27 cellular contexts compared by ENCODE assay signal in the genomic region with DNA sequence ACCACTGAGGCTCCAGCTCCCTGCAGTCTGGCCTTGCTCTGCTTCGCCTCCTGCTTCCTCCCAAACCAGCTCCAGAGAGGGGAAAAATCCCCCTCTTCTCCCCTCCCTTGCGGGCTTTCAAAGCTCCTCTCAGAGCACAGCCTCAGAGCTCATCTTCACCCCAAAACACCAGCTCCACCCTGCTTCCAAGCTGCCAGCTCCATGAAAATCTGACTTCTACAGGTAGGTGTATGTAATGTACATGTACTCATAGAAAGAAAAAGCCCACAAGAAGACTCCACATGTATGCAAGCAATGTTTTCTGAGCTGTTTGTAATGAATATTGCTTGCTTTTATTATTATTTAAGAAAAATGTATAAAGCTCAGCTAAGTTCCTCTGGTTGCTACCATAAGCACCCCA. TPM values are rescaled to one million over a fixed set of nuclear protein-coding genes. Genes with fewer than 3 reads are reported as not detected.
A peak's percentile ranks its signal among the peaks of the same experiment; 100 is the strongest.
DNase-seq lines count a peak whose midpoint lies in the region; ATAC-seq and TF ChIP-seq lines count a peak whose summit lies in the region.
"Had no signal": no experiment of that assay in that cellular context is flagged by ENCODE, and none has a peak within 500 bp of the region (broad histone marks: within the 10 kb centered on the region; RNA-seq: fewer than 3 reads in every experiment).

No MANE protein-coding gene starts in this region.

- H3K36me3 ChIP-seq in naive thymus-derived CD4-positive, alpha-beta T cell (ENCODE audit: control insufficient read depth in 2 of 3, insufficient read depth in 3 of 3, low read length in 3 of 3), result peaks cover 0 to 13% (median 0%) of the 10 kb centered on the region in 3 experiments

- no peak overlapping the region for H3K4me3 ChIP-seq in naive thymus-derived CD4-positive, alpha-beta T cell (ENCODE audit: low read length)
- H3K4me3 ChIP-seq: gastrocnemius medialis, GM12878, GM23338, left lung had no signal

- H3K9me3 ChIP-seq in CD4-positive, alpha-beta T cell (ENCODE audit: control insufficient read depth, low read length), result no peaks in the 10 kb centered on the region
- no peaks in the 10 kb centered on the region for H3K9me3 ChIP-seq in naive thymus-derived CD4-positive, alpha-beta T cell (ENCODE audit: control insufficient read depth in 2 of 3, low read length in 3 of 3)
- H3K9me3 ChIP-seq: gastrocnemius medialis, left lung had no signal

- DNase-seq in activated T-cell treated with anti-CD3 and anti-CD28 coated beads, Interleukin-2, amount 50 U/mL, for 72 hours, result no peak
- DNase-seq in activated T-cell treated with anti-CD3 and anti-CD28 coated beads for 4 hours (no peak), T-cell (no peak), NCI-H1048 (lab: John Stamatoyannopoulos, UW) (no peak)
- DNase-seq in CD4-positive, alpha-beta T cell, result no peak
- no peak for DNase-seq in naive thymus-derived CD4-positive, alpha-beta T cell
- no peak for DNase-seq in stimulated activated CD4-positive, alpha-beta T cell treated with anti-CD3 and anti-CD28 coated beads, Interleukin-4, amount 100 ng/mL, for 1 hour
- DNase-seq: cerebellar nuclear complex, dorsolateral prefrontal cortex, gastrocnemius medialis, hippocampal formation, KG1, left lung, MM.1S, NCI-H1417, NCI-H2081, NCI-H345, occipital lobe, SHP77 treated with DMSO at 0.1 percent for 48 hours, trophoblast cell had no signal

- no peaks in the 10 kb centered on the region for H3K27me3 ChIP-seq in CD4-positive, alpha-beta T cell (ENCODE audit: control insufficient read depth, insufficient read depth, low read length)
- no peaks in the 10 kb centered on the region for H3K27me3 ChIP-seq in naive thymus-derived CD4-positive, alpha-beta T cell (ENCODE audit: control insufficient read depth in 2 of 2, insufficient read depth in 2 of 2, low read length in 2 of 2)
- H3K27me3 ChIP-seq: dorsolateral prefrontal cortex, gastrocnemius medialis, left lung had no signal

- H3K36me3 Mint-ChIP-seq in activated T-cell treated with anti-CD3 and anti-CD28 coated beads, Interleukin-2, amount 50 U/mL, for 72 hours (ENCODE audit: insufficient read depth in 2 of 2), result no peaks in the 10 kb centered on the region
- peaks cover 39% of the 10 kb centered on the region for H3K36me3 Mint-ChIP-seq in CD4-positive, alpha-beta T cell (ENCODE audit: low read depth)
- H3K36me3 Mint-ChIP-seq in T-cell, result peaks cover 16% of the 10 kb centered on the region
- peaks cover 0 to 19% (median 6%) of the 10 kb centered on the region in 5 donors for H3K36me3 Mint-ChIP-seq in naive thymus-derived CD4-positive, alpha-beta T cell

- ATAC-seq in activated T-cell treated with anti-CD3 and anti-CD28 coated beads, Interleukin-2, amount 50 U/mL, for 72 hours (replicated peaks in 1 of 2), result no peak
- ATAC-seq in CD4-positive, alpha-beta T cell (ENCODE audit: poor library complexity), result no peak
- ATAC-seq in T-cell (replicated peaks in 1 of 4), result no peak
- no peak for ATAC-seq in naive thymus-derived CD4-positive, alpha-beta T cell
- ATAC-seq in GM21423 (IDR thresholded peaks at IDR 0.05; ENCODE audit: unreplicated experiment), result no peak
- ATAC-seq: gastrocnemius medialis, left lung, Panc1 had no signal

- H3K27ac Mint-ChIP-seq in activated T-cell treated with anti-CD3 and anti-CD28 coated beads, Interleukin-2, amount 50 U/mL, for 72 hours, result no peak overlapping the region
- peak overlapping the region; percentile 3 for H3K27ac Mint-ChIP-seq in CD4-positive, alpha-beta T cell
- H3K27ac Mint-ChIP-seq in T-cell, result peak overlapping the region; percentile 56 to 81
- peak overlapping the region; percentile 10 to 89 (median 65) for H3K27ac Mint-ChIP-seq in naive thymus-derived CD4-positive, alpha-beta T cell
- H3K27ac Mint-ChIP-seq: B cell, GM23338 had no signal

- POLR2A ChIA-PET in CD4-positive, alpha-beta T cell (lab: Charles Lee), result interaction anchor here (0.9 to 2.0 kb wide), 5 partner anchors 9 to 41 kb away, joined by 3 to 10 read pairs (median 4); partner anchors contain the start of genes RAB29 and SLC41A1
- POLR2A ChIA-PET in T-cell (lab: Charles Lee), result no interaction called here
- POLR2A ChIA-PET in naive thymus-derived CD4-positive, alpha-beta T cell (lab: Charles Lee), result no interaction called here

- TF ChIP-seq CTCF in CD4-positive, alpha-beta T cell (IDR thresholded peaks at IDR 0.05), result no peak

- H3K27me3 Mint-ChIP-seq in activated T-cell treated with anti-CD3 and anti-CD28 coated beads, Interleukin-2, amount 50 U/mL, for 72 hours (ENCODE audit: low read depth), result no peaks in the 10 kb centered on the region
- H3K27me3 Mint-ChIP-seq in CD4-positive, alpha-beta T cell, result no peaks in the 10 kb centered on the region
- H3K27me3 Mint-ChIP-seq in T-cell, result no peaks in the 10 kb centered on the region
- no peaks in the 10 kb centered on the region for H3K27me3 Mint-ChIP-seq in naive thymus-derived CD4-positive, alpha-beta T cell
- H3K27me3 Mint-ChIP-seq: B cell had no signal

- intact Hi-C loops in CD4-positive, alpha-beta T cell (cut with DNase I, micrococcal nuclease), result no loop called here
- intact Hi-C loops in naive thymus-derived CD4-positive, alpha-beta T cell (cut with micrococcal nuclease), result no loop called here

- no peak overlapping the region for H3K27ac ChIP-seq in CD4-positive, alpha-beta T cell (ENCODE audit: low read depth, low read length)
- peak overlapping the region; percentile 35 for H3K27ac ChIP-seq in naive thymus-derived CD4-positive, alpha-beta T cell (ENCODE audit: low read depth, low read length)
- H3K27ac ChIP-seq: gastrocnemius medialis, left lung had no signal

- peak overlapping the region; percentile 72 to 80 for H3K4me3 Mint-ChIP-seq in activated T-cell treated with anti-CD3 and anti-CD28 coated beads, Interleukin-2, amount 50 U/mL, for 72 hours
- H3K4me3 Mint-ChIP-seq in CD4-positive, alpha-beta T cell, result no peak overlapping the region
- peak overlapping the region in 1 of 3 donors; percentile 96 for H3K4me3 Mint-ChIP-seq in T-cell
- H3K4me3 Mint-ChIP-seq in naive thymus-derived CD4-positive, alpha-beta T cell, result peak overlapping the region; percentile 54 to 89 (median 80)
- H3K4me3 Mint-ChIP-seq: B cell, GM23338 had no signal

- no peaks in the 10 kb centered on the region for H3K9me3 Mint-ChIP-seq in activated T-cell treated with anti-CD3 and anti-CD28 coated beads, Interleukin-2, amount 50 U/mL, for 72 hours
- no peaks in the 10 kb centered on the region for H3K9me3 Mint-ChIP-seq in CD4-positive, alpha-beta T cell
- H3K9me3 Mint-ChIP-seq in T-cell, result no peaks in the 10 kb centered on the region
- H3K9me3 Mint-ChIP-seq in naive thymus-derived CD4-positive, alpha-beta T cell, result peaks cover 0 to 3% (median 0%) of the 10 kb centered on the region in 11 donors
- H3K9me3 Mint-ChIP-seq: GM23338 had no signal

- H3K4me1 Mint-ChIP-seq in activated T-cell treated with anti-CD3 and anti-CD28 coated beads, Interleukin-2, amount 50 U/mL, for 72 hours (ENCODE audit: low read depth), result peaks cover 58% of the 10 kb centered on the region
- H3K4me1 Mint-ChIP-seq in CD4-positive, alpha-beta T cell (ENCODE audit: low read depth), result peaks cover 73% of the 10 kb centered on the region
- peaks cover 61 to 66% (median 65%) of the 10 kb centered on the region in 3 donors for H3K4me1 Mint-ChIP-seq in T-cell
- H3K4me1 Mint-ChIP-seq in naive thymus-derived CD4-positive, alpha-beta T cell, result peaks cover 49 to 77% (median 69%) of the 10 kb centered on the region in 7 donors

- CTCF ChIA-PET in CD4-positive, alpha-beta T cell (lab: Charles Lee), result interaction anchor here (1.0 to 1.2 kb wide), 3 partner anchors 11 to 173 kb away, joined by 3 read pairs; no protein-coding TSS in a partner anchor
- CTCF ChIA-PET in T-cell (lab: Charles Lee), result interaction anchor here (0.5 to 0.9 kb wide), 4 partner anchors 11 to 95 kb away, joined by 3 to 4 read pairs (median 4); no protein-coding TSS in a partner anchor
- CTCF ChIA-PET in naive thymus-derived CD4-positive, alpha-beta T cell (lab: Charles Lee), result interaction anchor here (1.0 to 2.3 kb wide), 5 partner anchors 9 to 175 kb away, joined by 3 to 9 read pairs (median 3); no protein-coding TSS in a partner anchor

- H3K4me1 ChIP-seq in naive thymus-derived CD4-positive, alpha-beta T cell (ENCODE audit: control insufficient read depth in 2 of 2, insufficient read depth in 2 of 2, low read length in 2 of 2), result peaks cover 23 to 44% of the 10 kb centered on the region in 2 donors

RNA-seq across cellular contexts. Expression of gene SLC41A1, which starts 8.4 kb away (rescaled TPM):
- 10 to 100 TPM; 23.0 to 23.7 TPM for total RNA-seq in activated T-cell treated with anti-CD3 and anti-CD28 coated beads, Interleukin-2, amount 50 U/mL, for 72 hours
- total RNA-seq in CD4-positive, alpha-beta T cell, result 10 to 100 TPM; 23.8 to 26.4 TPM
- total RNA-seq in T-cell, result 10 to 100 TPM; 23.5 to 31.3 (median 27.4) TPM
- 10 to 100 TPM; 16.5 to 32.0 (median 27.8) TPM for total RNA-seq in naive thymus-derived CD4-positive, alpha-beta T cell
- 10 to 100 TPM in 1 of 2 donors, 1 to 10 TPM in 1; 9.1 to 15.9 TPM for polyA plus RNA-seq in naive thymus-derived CD4-positive, alpha-beta T cell

RNA-seq across cellular contexts. Expression of gene RAB29, which starts 29.3 kb away (rescaled TPM):
- 10 to 100 TPM; 41.5 to 60.5 TPM for total RNA-seq in activated T-cell treated with anti-CD3 and anti-CD28 coated beads, Interleukin-2, amount 50 U/mL, for 72 hours
- total RNA-seq in CD4-positive, alpha-beta T cell, result 10 to 100 TPM; 11.7 to 11.8 TPM
- total RNA-seq in T-cell, result 10 to 100 TPM; 32.5 to 64.6 (median 46.8) TPM
- total RNA-seq in naive thymus-derived CD4-positive, alpha-beta T cell, result 10 to 100 TPM; 23.9 to 55.5 (median 45.9) TPM
- 10 to 100 TPM; 57.3 to 76.6 TPM for polyA plus RNA-seq in naive thymus-derived CD4-positive, alpha-beta T cell

RNA-seq across cellular contexts. Expression of gene PM20D1, which starts 45.3 kb away (rescaled TPM):
- total RNA-seq in activated T-cell treated with anti-CD3 and anti-CD28 coated beads, Interleukin-2, amount 50 U/mL, for 72 hours, result under 1 TPM; 0.44 to 0.96 TPM
- total RNA-seq in CD4-positive, alpha-beta T cell, result 1 to 10 TPM; 1.2 to 1.4 TPM
- 1 to 10 TPM in 4 of 5 donors, under 1 TPM in 1; 0.93 to 2.3 (median 1.3) TPM for total RNA-seq in T-cell
- 1 to 10 TPM in 4 of 5 experiments, under 1 TPM in 1; 0.92 to 2.7 (median 1.9) TPM for total RNA-seq in naive thymus-derived CD4-positive, alpha-beta T cell
- 1 to 10 TPM; 1.6 to 2.2 TPM for polyA plus RNA-seq in naive thymus-derived CD4-positive, alpha-beta T cell
- total RNA-seq: gastrocnemius medialis, GM12878, myocyte, occipital lobe, skeletal muscle tissue had no signal
- polyA plus RNA-seq: GM12878, GM23338 had no signal

RNA-seq across cellular contexts. Expression of gene NUCKS1, which starts 54.6 kb away (rescaled TPM):
- total RNA-seq in activated T-cell treated with anti-CD3 and anti-CD28 coated beads, Interleukin-2, amount 50 U/mL, for 72 hours, result 100 to 1,000 TPM; 192 to 257 TPM
- 10 to 100 TPM; 80.6 to 84.7 TPM for total RNA-seq in CD4-positive, alpha-beta T cell
- total RNA-seq in T-cell, result 100 to 1,000 TPM in 1 of 5 donors, 10 to 100 TPM in 4; 84.0 to 101 (median 94.6) TPM
- 100 to 1,000 TPM in 4 of 5 experiments, 10 to 100 TPM in 1; 70.4 to 164 (median 122) TPM for total RNA-seq in naive thymus-derived CD4-positive, alpha-beta T cell
- 10 to 100 TPM; 12.5 to 18.7 TPM for polyA plus RNA-seq in naive thymus-derived CD4-positive, alpha-beta T cell
